18 cellular contexts compared by ENCODE assay signal in genomic region chr6:110139052-110139451, GRCh38. TPM values are rescaled to one million over a fixed set of nuclear protein-coding genes. Genes with fewer than 3 reads are reported as not detected.
DNase-seq lines count a peak whose midpoint lies in the region; ATAC-seq and TF ChIP-seq lines count a peak whose summit lies in the region.
"Had no signal": no experiment of that assay in that cellular context is flagged by ENCODE, and none has a peak within 500 bp of the region (broad histone marks: within the 10 kb centered on the region; RNA-seq: fewer than 3 reads in every experiment).

No MANE protein-coding gene starts in this region.

- no peak for TF ChIP-seq CTCF in RWPE1 (conservative IDR thresholded peaks at IDR 0.05; ENCODE audit: low read depth)
- TF ChIP-seq CTCF in endothelial cell (IDR thresholded peaks at IDR 0.05; ENCODE audit: unreplicated experiment), result no peak
- TF ChIP-seq CTCF in sigmoid colon (IDR thresholded peaks at IDR 0.05), result no peak

- DNase-seq in RWPE1 (ENCODE audit: low spot score), result no peak
- DNase-seq in endothelial cell (ENCODE audit: low spot score), result no peak
- DNase-seq in mesenchymal stem cell, result no peak
- DNase-seq in left lobe of liver (ENCODE audit: low spot score), result no peak
- no peak for DNase-seq in NCI-H748 (lab: John Stamatoyannopoulos, UW; ENCODE audit: unreplicated experiment)
- DNase-seq in sigmoid colon, result no peak
- DNase-seq: CD4-positive, alpha-beta T cell; CD8-positive, alpha-beta memory T cell; DMS 273 treated with DMSO at 0.1 percent for 48 hours; DMS79; EL; GDM1; GM23248; H7; HCEC 1CT had no signal

- peak overlapping the region; percentile 22 for H3K4me2 ChIP-seq in mesenchymal stem cell (ENCODE audit: low read length, poor library complexity, severe bottlenecking)

- H3K23ac ChIP-seq in mesenchymal stem cell (ENCODE audit: low read length in 2 of 2), result no peak overlapping the region

- 93% methylated on average over 9 of the region's 9 CpGs for WGBS in mesenchymal stem cell
- 95 to 96% methylated on average over 9 of the region's 9 CpGs for WGBS in sigmoid colon, 2 donors

- H3K4me1 Mint-ChIP-seq in endothelial cell (ENCODE audit: unreplicated experiment), result no peaks in the 10 kb centered on the region
- H3K4me1 Mint-ChIP-seq: CD14-positive monocyte; CD8-positive, alpha-beta memory T cell had no signal

- no peak overlapping the region for H2BK15ac ChIP-seq in mesenchymal stem cell (ENCODE audit: low read depth, poor library complexity, severe bottlenecking)

- peaks cover 5% of the 10 kb centered on the region for H3K9me3 Mint-ChIP-seq in endothelial cell (ENCODE audit: unreplicated experiment)
- H3K9me3 Mint-ChIP-seq: CD4-positive, alpha-beta T cell had no signal

- TF ChIP-seq POLR2A in sigmoid colon (IDR thresholded peaks at IDR 0.05), result no peak

- no peak overlapping the region for H2BK12ac ChIP-seq in mesenchymal stem cell (ENCODE audit: low read length in 2 of 2)

- H3K4ac ChIP-seq in mesenchymal stem cell (ENCODE audit: low read depth in 1 of 2, low read length in 2 of 2), result no peak overlapping the region

- intact Hi-C loops in sigmoid colon (cut with DNase I), result no loop called here

- no peak overlapping the region for H2BK5ac ChIP-seq in mesenchymal stem cell (ENCODE audit: low read depth, low read length, poor library complexity, severe bottlenecking)

- H4K8ac ChIP-seq in mesenchymal stem cell (ENCODE audit: low read length), result no peak overlapping the region

- H3K9me3 ChIP-seq in mesenchymal stem cell (ENCODE audit: control insufficient read depth, low read length) (peaks cover 5% of the 10 kb centered on the region), sigmoid colon (no peaks in the 10 kb centered on the region)

- H2AFZ ChIP-seq in mesenchymal stem cell (ENCODE audit: low read depth, low read length), result no peak overlapping the region
- H2AFZ ChIP-seq: GM23248 had no signal

- ATAC-seq in left lobe of liver (no peak), HG03175 (IDR thresholded peaks at IDR 0.05; ENCODE audit: unreplicated experiment) (no peak)
- ATAC-seq: GM12878 had no signal

- H3K27me3 Mint-ChIP-seq in endothelial cell (ENCODE audit: unreplicated experiment), result no peaks in the 10 kb centered on the region

- peak overlapping the region; percentile 88 for H3K4me3 Mint-ChIP-seq in endothelial cell (ENCODE audit: unreplicated experiment)
- H3K4me3 Mint-ChIP-seq: CD14-positive monocyte; CD4-positive, alpha-beta T cell; CD8-positive, alpha-beta memory T cell had no signal

- POLR2A ChIA-PET in RWPE1 (lab: Yijun Ruan, JAX; ENCODE audit: low non-redundant PET), result no interaction called here

- H3K79me1 ChIP-seq in mesenchymal stem cell (replicated peaks; ENCODE audit: low read length, poor library complexity, severe bottlenecking), result peaks cover 17% of the 10 kb centered on the region

- peaks cover 44% of the 10 kb centered on the region for H3K36me3 Mint-ChIP-seq in endothelial cell (ENCODE audit: low read depth, unreplicated experiment)

- no peaks in the 10 kb centered on the region for H3K27me3 ChIP-seq in mesenchymal stem cell (ENCODE audit: control insufficient read depth in 1 of 2, insufficient read depth in 1 of 2, low read length in 2 of 2)
- H3K27me3 ChIP-seq in sigmoid colon, result no peaks in the 10 kb centered on the region

- H2AK5ac ChIP-seq in mesenchymal stem cell (ENCODE audit: low read length, severe bottlenecking), result no peak overlapping the region

- H3K14ac ChIP-seq in mesenchymal stem cell (ENCODE audit: low read length in 2 of 2), result no peak overlapping the region

- CTCF ChIA-PET in RWPE1 (lab: Yijun Ruan, JAX), result no interaction called here

- H3K36me3 ChIP-seq in mesenchymal stem cell (ENCODE audit: control insufficient read depth in 1 of 2, insufficient read depth in 2 of 2, low read depth in 1 of 2, low read length in 2 of 2) (peaks cover 0 to 14% of the 10 kb centered on the region in 2 experiments), sigmoid colon (no peaks in the 10 kb centered on the region)

- H3K27ac ChIP-seq in RWPE1 (peak overlapping the region; percentile 12; the same call in 1 of the 2 replicates), mesenchymal stem cell (ENCODE audit: low read length, poor library complexity, severe bottlenecking) (no peak overlapping the region), sigmoid colon (no peak overlapping the region)
- H3K27ac ChIP-seq: GM23248 had no signal

- H3K18ac ChIP-seq in mesenchymal stem cell (ENCODE audit: low read depth in 1 of 2, low read length in 2 of 2), result peak overlapping the region in 1 of 2 experiments; percentile 12

- TF ChIP-seq EP300 in sigmoid colon (IDR thresholded peaks at IDR 0.05), result no peak

- peaks cover 3% of the 10 kb centered on the region for H3K4me1 ChIP-seq in mesenchymal stem cell (ENCODE audit: control insufficient read depth, insufficient read depth, low read depth, low read length)
- no peaks in the 10 kb centered on the region for H3K4me1 ChIP-seq in sigmoid colon

- no peak overlapping the region for H3K9ac ChIP-seq in mesenchymal stem cell (ENCODE audit: low read length)
- H3K9ac ChIP-seq: GM23248 had no signal

- H3K27ac Mint-ChIP-seq in endothelial cell (ENCODE audit: unreplicated experiment), result no peak overlapping the region
- H3K27ac Mint-ChIP-seq: CD4-positive, alpha-beta T cell had no signal

- H3K4me3 ChIP-seq in mesenchymal stem cell (ENCODE audit: insufficient read depth in 1 of 2, low read depth in 1 of 2, low read length in 2 of 2) (peak overlapping the region in 1 of 2 experiments; percentile 14), sigmoid colon (no peak overlapping the region)
- H3K4me3 ChIP-seq: GM12878, GM23248 had no signal

- H4K91ac ChIP-seq in mesenchymal stem cell (ENCODE audit: low read length), result peak overlapping the region; percentile 61

- H2BK120ac ChIP-seq in mesenchymal stem cell (ENCODE audit: low read depth, low read length), result no peak overlapping the region

RNA-seq across cellular contexts. Expression of gene WASF1, which starts 40.4 kb away (rescaled TPM):
- total RNA-seq in endothelial cell (ENCODE audit: unreplicated experiment), result 110 TPM
- polyA plus RNA-seq in mesenchymal stem cell (2013, experiment 1 of 2), result 18.4 TPM
- 19.2 TPM for polyA plus RNA-seq in mesenchymal stem cell (2013, experiment 2 of 2)
- total RNA-seq in left lobe of liver, result 3.7 TPM
- total RNA-seq in sigmoid colon, result 10 to 100 TPM; 10.2 to 34.9 (median 19.5) TPM
- 1 to 10 TPM in 2 of 3 donors, under 1 TPM in 1; 0.92 to 3.9 (median 3.0) TPM for polyA plus RNA-seq in sigmoid colon

RNA-seq across cellular contexts. Expression of gene CDC40, which starts 41.2 kb away (rescaled TPM):
- total RNA-seq in endothelial cell (ENCODE audit: unreplicated experiment) (23.2 TPM), left lobe of liver (11.1 TPM), sigmoid colon (10 to 100 TPM; 14.5 to 23.9 (median 19.9) TPM)
- 13.9 TPM for polyA plus RNA-seq in mesenchymal stem cell (2013, experiment 1 of 2)
- polyA plus RNA-seq in mesenchymal stem cell (2013, experiment 2 of 2), result 20.3 TPM
- polyA plus RNA-seq in sigmoid colon, result 10 to 100 TPM; 11.4 to 12.0 (median 11.5) TPM
